ENCODE assay signal across 1 cellular context in the genomic region with DNA sequence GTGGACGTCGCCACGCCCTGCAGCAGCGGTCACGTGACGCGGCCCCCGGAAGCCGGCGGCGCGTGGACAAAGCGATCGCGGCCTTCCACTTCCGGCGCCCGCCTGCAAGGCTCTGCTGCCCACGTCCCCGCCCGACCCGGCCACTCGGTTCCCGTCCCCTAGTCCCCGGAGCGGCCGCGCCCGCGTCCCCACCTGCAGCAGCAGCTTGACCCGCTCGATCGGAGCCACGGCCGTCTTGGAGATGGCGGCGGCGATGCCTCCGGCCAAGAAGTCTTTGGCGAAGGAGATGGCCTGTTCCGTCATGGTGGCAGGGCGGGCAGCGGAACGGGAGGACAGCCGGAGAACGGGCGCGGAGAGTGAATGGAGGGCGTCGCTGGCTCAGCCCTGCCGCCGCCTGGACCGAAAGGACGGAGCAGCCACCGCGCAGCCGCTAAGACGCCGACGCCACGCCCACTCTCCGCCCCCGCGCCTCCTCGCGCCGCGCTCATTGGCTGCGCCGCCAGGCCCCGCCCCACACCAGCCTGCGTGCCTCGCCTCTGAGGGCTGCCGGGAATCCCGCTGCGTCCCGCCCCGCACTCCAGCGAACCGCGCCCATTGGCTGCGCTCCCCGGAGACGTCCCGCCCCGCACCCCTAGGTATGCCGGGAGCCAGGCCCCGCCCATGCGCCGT.
TF ChIP-seq lines count a peak whose summit lies in the region.

A gene (minus strand): TSS at position 407 of the 669 bp plus-strand sequence. CDS start 104 bp downstream, at position 303.

TF ChIP-seq in K562, 482 proteins besides CTCF, POLR2A, EP300 and RAD21 (continued from another document and continues in another):
- TF ChIP-seq, protein P1, sequence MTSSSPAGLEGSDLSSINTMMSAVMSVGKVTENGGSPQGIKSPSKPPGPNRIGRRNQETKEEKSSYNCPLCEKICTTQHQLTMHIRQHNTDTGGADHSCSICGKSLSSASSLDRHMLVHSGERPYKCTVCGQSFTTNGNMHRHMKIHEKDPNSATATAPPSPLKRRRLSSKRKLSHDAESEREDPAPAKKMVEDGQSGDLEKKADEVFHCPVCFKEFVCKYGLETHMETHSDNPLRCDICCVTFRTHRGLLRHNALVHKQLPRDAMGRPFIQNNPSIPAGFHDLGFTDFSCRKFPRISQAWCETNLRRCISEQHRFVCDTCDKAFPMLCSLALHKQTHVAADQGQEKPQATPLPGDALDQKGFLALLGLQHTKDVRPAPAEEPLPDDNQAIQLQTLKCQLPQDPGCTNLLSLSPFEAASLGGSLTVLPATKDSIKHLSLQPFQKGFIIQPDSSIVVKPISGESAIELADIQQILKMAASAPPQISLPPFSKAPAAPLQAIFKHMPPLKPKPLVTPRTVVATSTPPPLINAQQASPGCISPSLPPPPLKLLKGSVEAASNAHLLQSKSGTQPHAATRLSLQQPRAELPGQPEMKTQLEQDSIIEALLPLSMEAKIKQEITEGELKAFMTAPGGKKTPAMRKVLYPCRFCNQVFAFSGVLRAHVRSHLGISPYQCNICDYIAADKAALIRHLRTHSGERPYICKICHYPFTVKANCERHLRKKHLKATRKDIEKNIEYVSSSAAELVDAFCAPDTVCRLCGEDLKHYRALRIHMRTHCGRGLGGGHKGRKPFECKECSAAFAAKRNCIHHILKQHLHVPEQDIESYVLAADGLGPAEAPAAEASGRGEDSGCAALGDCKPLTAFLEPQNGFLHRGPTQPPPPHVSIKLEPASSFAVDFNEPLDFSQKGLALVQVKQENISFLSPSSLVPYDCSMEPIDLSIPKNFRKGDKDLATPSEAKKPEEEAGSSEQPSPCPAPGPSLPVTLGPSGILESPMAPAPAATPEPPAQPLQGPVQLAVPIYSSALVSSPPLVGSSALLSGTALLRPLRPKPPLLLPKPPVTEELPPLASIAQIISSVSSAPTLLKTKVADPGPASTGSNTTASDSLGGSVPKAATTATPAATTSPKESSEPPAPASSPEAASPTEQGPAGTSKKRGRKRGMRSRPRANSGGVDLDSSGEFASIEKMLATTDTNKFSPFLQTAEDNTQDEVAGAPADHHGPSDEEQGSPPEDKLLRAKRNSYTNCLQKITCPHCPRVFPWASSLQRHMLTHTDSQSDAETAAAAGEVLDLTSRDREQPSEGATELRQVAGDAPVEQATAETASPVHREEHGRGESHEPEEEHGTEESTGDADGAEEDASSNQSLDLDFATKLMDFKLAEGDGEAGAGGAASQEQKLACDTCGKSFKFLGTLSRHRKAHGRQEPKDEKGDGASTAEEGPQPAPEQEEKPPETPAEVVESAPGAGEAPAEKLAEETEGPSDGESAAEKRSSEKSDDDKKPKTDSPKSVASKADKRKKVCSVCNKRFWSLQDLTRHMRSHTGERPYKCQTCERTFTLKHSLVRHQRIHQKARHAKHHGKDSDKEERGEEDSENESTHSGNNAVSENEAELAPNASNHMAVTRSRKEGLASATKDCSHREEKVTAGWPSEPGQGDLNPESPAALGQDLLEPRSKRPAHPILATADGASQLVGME (CRISPR knock-in tag; IDR thresholded peaks at IDR 0.05), result no peak
- no peak for TF ChIP-seq KLF16 (IDR thresholded peaks at IDR 0.05)
- no peak for TF ChIP-seq ZNF274 (IDR thresholded peaks at IDR 0.05; ENCODE audit: borderline replicate concordance, low read depth, low read length)
- TF ChIP-seq ZNF75A (CRISPR knock-in tag; IDR thresholded peaks at IDR 0.05), result no peak
- no peak for TF ChIP-seq TAF15 (IDR thresholded peaks at IDR 0.05; ENCODE audit: low read depth, low read length)
- TF ChIP-seq, protein P2, sequence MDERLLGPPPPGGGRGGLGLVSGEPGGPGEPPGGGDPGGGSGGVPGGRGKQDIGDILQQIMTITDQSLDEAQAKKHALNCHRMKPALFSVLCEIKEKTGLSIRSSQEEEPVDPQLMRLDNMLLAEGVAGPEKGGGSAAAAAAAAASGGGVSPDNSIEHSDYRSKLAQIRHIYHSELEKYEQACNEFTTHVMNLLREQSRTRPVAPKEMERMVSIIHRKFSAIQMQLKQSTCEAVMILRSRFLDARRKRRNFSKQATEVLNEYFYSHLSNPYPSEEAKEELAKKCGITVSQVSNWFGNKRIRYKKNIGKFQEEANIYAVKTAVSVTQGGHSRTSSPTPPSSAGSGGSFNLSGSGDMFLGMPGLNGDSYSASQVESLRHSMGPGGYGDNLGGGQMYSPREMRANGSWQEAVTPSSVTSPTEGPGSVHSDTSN (CRISPR knock-in tag; IDR thresholded peaks at IDR 0.05; ENCODE audit: low read depth), result no peak
- TF ChIP-seq, protein P2 (tag; conservative IDR thresholded peaks at IDR 0.05; ENCODE audit: low read depth), result no peak
- no peak for TF ChIP-seq MIER1 (IDR thresholded peaks at IDR 0.05; ENCODE audit: low read depth)
- TF ChIP-seq NFE2L1 (tag; IDR thresholded peaks at IDR 0.05; ENCODE audit: borderline replicate concordance, low read depth), result no peak
- TF ChIP-seq HNRNPK (IDR thresholded peaks at IDR 0.05; ENCODE audit: low read depth, low read length, poor library complexity, severe bottlenecking), result no peak
- no peak for TF ChIP-seq SNRNP70 (optimal IDR thresholded peaks at IDR 0.05; ENCODE audit: low read depth, low read length)
- TF ChIP-seq, protein P3, sequence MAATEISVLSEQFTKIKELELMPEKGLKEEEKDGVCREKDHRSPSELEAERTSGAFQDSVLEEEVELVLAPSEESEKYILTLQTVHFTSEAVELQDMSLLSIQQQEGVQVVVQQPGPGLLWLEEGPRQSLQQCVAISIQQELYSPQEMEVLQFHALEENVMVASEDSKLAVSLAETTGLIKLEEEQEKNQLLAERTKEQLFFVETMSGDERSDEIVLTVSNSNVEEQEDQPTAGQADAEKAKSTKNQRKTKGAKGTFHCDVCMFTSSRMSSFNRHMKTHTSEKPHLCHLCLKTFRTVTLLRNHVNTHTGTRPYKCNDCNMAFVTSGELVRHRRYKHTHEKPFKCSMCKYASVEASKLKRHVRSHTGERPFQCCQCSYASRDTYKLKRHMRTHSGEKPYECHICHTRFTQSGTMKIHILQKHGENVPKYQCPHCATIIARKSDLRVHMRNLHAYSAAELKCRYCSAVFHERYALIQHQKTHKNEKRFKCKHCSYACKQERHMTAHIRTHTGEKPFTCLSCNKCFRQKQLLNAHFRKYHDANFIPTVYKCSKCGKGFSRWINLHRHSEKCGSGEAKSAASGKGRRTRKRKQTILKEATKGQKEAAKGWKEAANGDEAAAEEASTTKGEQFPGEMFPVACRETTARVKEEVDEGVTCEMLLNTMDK (IDR thresholded peaks at IDR 0.05; ENCODE audit: borderline replicate concordance, insufficient read depth, low read depth, low read length, poor library complexity, severe bottlenecking), result no peak
- no peak for TF ChIP-seq NCOA1 (IDR thresholded peaks at IDR 0.05; ENCODE audit: low read depth)
- TF ChIP-seq, protein P4, sequence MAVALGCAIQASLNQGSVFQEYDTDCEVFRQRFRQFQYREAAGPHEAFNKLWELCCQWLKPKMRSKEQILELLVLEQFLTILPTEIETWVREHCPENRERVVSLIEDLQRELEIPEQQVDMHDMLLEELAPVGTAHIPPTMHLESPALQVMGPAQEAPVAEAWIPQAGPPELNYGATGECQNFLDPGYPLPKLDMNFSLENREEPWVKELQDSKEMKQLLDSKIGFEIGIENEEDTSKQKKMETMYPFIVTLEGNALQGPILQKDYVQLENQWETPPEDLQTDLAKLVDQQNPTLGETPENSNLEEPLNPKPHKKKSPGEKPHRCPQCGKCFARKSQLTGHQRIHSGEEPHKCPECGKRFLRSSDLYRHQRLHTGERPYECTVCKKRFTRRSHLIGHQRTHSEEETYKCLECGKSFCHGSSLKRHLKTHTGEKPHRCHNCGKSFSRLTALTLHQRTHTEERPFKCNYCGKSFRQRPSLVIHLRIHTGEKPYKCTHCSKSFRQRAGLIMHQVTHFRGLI (CRISPR knock-in tag; IDR thresholded peaks at IDR 0.05), result no peak
- TF ChIP-seq FOXA3 (CRISPR knock-in tag; conservative IDR thresholded peaks at IDR 0.05 in 1 of 2, IDR thresholded peaks at IDR 0.05 in 1 of 2), result no peak
- no peak for TF ChIP-seq RFX5 (IDR thresholded peaks at IDR 0.05; ENCODE audit: low read depth, low read length)
- no peak for TF ChIP-seq STAT5A (IDR thresholded peaks at IDR 0.05; ENCODE audit: borderline replicate concordance, low read length)
- TF ChIP-seq GATAD2A (IDR thresholded peaks at IDR 0.05), result no peak
- peak; percentile 55 for TF ChIP-seq EGR1 (conservative IDR thresholded peaks at IDR 0.05)
- TF ChIP-seq SMC3 (conservative IDR thresholded peaks at IDR 0.05; ENCODE audit: insufficient read depth, low read depth, low read length), result no peak
- TF ChIP-seq, protein P5, sequence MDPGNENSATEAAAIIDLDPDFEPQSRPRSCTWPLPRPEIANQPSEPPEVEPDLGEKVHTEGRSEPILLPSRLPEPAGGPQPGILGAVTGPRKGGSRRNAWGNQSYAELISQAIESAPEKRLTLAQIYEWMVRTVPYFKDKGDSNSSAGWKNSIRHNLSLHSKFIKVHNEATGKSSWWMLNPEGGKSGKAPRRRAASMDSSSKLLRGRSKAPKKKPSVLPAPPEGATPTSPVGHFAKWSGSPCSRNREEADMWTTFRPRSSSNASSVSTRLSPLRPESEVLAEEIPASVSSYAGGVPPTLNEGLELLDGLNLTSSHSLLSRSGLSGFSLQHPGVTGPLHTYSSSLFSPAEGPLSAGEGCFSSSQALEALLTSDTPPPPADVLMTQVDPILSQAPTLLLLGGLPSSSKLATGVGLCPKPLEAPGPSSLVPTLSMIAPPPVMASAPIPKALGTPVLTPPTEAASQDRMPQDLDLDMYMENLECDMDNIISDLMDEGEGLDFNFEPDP (CRISPR knock-in tag; IDR thresholded peaks at IDR 0.05), result no peak
- TF ChIP-seq, protein P6, sequence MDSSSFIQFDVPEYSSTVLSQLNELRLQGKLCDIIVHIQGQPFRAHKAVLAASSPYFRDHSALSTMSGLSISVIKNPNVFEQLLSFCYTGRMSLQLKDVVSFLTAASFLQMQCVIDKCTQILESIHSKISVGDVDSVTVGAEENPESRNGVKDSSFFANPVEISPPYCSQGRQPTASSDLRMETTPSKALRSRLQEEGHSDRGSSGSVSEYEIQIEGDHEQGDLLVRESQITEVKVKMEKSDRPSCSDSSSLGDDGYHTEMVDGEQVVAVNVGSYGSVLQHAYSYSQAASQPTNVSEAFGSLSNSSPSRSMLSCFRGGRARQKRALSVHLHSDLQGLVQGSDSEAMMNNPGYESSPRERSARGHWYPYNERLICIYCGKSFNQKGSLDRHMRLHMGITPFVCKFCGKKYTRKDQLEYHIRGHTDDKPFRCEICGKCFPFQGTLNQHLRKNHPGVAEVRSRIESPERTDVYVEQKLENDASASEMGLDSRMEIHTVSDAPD (CRISPR knock-in tag; IDR thresholded peaks at IDR 0.05), result no peak
- TF ChIP-seq ZNF551 (CRISPR knock-in tag; IDR thresholded peaks at IDR 0.05), result no peak
- no peak for TF ChIP-seq PHTF2 (CRISPR knock-in tag; IDR thresholded peaks at IDR 0.05)
- TF ChIP-seq POLR2G (IDR thresholded peaks at IDR 0.05; ENCODE audit: low read depth, low read length), result peak; percentile 93
- TF ChIP-seq SMARCA4 (IDR thresholded peaks at IDR 0.05), result no peak
- TF ChIP-seq RHOXF2B (CRISPR knock-in tag; conservative IDR thresholded peaks at IDR 0.05), result no peak
- TF ChIP-seq ZBED1 (IDR thresholded peaks at IDR 0.05), result no peak
- TF ChIP-seq MCM5 (IDR thresholded peaks at IDR 0.05; ENCODE audit: low read depth), result no peak
- TF ChIP-seq, protein P7, sequence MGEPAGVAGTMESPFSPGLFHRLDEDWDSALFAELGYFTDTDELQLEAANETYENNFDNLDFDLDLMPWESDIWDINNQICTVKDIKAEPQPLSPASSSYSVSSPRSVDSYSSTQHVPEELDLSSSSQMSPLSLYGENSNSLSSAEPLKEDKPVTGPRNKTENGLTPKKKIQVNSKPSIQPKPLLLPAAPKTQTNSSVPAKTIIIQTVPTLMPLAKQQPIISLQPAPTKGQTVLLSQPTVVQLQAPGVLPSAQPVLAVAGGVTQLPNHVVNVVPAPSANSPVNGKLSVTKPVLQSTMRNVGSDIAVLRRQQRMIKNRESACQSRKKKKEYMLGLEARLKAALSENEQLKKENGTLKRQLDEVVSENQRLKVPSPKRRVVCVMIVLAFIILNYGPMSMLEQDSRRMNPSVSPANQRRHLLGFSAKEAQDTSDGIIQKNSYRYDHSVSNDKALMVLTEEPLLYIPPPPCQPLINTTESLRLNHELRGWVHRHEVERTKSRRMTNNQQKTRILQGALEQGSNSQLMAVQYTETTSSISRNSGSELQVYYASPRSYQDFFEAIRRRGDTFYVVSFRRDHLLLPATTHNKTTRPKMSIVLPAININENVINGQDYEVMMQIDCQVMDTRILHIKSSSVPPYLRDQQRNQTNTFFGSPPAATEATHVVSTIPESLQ (CRISPR knock-in tag; IDR thresholded peaks at IDR 0.05), result peak; percentile 88
- TF ChIP-seq, protein P8, sequence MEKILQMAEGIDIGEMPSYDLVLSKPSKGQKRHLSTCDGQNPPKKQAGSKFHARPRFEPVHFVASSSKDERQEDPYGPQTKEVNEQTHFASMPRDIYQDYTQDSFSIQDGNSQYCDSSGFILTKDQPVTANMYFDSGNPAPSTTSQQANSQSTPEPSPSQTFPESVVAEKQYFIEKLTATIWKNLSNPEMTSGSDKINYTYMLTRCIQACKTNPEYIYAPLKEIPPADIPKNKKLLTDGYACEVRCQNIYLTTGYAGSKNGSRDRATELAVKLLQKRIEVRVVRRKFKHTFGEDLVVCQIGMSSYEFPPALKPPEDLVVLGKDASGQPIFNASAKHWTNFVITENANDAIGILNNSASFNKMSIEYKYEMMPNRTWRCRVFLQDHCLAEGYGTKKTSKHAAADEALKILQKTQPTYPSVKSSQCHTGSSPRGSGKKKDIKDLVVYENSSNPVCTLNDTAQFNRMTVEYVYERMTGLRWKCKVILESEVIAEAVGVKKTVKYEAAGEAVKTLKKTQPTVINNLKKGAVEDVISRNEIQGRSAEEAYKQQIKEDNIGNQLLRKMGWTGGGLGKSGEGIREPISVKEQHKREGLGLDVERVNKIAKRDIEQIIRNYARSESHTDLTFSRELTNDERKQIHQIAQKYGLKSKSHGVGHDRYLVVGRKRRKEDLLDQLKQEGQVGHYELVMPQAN (IDR thresholded peaks at IDR 0.05; ENCODE audit: borderline replicate concordance), result peak; percentile 94
- TF ChIP-seq, protein P9, sequence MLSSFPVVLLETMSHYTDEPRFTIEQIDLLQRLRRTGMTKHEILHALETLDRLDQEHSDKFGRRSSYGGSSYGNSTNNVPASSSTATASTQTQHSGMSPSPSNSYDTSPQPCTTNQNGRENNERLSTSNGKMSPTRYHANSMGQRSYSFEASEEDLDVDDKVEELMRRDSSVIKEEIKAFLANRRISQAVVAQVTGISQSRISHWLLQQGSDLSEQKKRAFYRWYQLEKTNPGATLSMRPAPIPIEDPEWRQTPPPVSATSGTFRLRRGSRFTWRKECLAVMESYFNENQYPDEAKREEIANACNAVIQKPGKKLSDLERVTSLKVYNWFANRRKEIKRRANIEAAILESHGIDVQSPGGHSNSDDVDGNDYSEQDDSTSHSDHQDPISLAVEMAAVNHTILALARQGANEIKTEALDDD (IDR thresholded peaks at IDR 0.05), result no peak
- peak; percentile 42 for TF ChIP-seq MEIS2 (IDR thresholded peaks at IDR 0.05; ENCODE audit: partially characterized antibody)
- TF ChIP-seq ZSCAN32 (CRISPR knock-in tag; IDR thresholded peaks at IDR 0.05), result no peak
- TF ChIP-seq HDGF (IDR thresholded peaks at IDR 0.05), result no peak
- peak in 1 of 3 experiments; percentile 59 for TF ChIP-seq YY1 (IDR thresholded peaks at IDR 0.05; ENCODE audit: borderline replicate concordance in 1 of 3, control insufficient read depth in 1 of 3, extremely low read depth in 1 of 3, insufficient read depth in 3 of 3, insufficient read length in 1 of 3, insufficient replicate concordance in 2 of 3, low read depth in 1 of 3, low read length in 2 of 3)
- TF ChIP-seq IFI16 (CRISPR knock-in tag; IDR thresholded peaks at IDR 0.05), result no peak
